Comparison of ENCODE assay signal across 18 cellular contexts in the genomic region with DNA sequence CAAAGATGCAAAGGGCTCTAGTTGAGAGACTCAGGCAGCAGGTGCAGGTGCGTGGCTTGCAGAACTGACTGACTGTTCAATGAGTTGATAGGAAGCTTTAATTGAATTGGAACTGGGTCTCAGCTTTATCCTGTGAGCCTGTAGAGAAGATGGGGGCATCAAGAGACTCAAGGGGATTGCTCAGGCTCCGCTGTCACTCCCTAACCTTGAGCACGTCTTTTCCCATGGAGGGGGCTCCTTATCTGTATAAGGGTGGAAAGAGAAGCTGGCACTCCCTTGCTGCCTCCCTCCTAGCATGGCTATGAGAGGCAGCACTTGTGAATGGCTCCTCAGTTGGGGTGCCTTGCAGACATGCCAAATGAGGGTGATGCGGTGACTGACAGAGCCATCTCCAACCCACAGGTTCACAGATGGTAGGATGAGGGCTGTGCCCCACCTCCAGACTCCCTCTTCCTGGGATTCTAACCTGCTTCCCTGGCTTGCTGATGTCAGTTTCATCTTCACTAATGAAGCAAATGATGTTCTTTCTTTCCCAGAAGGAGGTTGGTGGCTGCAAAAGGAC.
"Had no signal": no experiment of that assay in that cellular context is flagged by ENCODE, and none has a peak within 500 bp of the region (broad histone marks: within the 10 kb centered on the region; RNA-seq: fewer than 3 reads in every experiment).

No MANE protein-coding gene starts in this region.

- ATAC-seq: effector memory CD8-positive, alpha-beta T cell; gastrocnemius medialis; left lung; naive thymus-derived CD4-positive, alpha-beta T cell; pancreas; right lobe of liver; upper lobe of right lung had no signal

- H3K4me3 Mint-ChIP-seq: effector memory CD8-positive, alpha-beta T cell; naive thymus-derived CD4-positive, alpha-beta T cell; nephron progenitor cell had no signal

- H3K4me1 Mint-ChIP-seq: nephron progenitor cell had no signal

- H3K27ac Mint-ChIP-seq: effector memory CD8-positive, alpha-beta T cell; naive thymus-derived CD4-positive, alpha-beta T cell; nephron progenitor cell had no signal

- DNase-seq: cerebellar nuclear complex; cortex of kidney; effector memory CD8-positive, alpha-beta T cell; gastrocnemius medialis; left lung; mesendoderm; midbrain; naive thymus-derived CD4-positive, alpha-beta T cell; nephron progenitor cell; occipital lobe; pancreas; retina; right lobe of liver; small intestine; stimulated activated CD4-positive, alpha-beta T cell treated with anti-CD3 and anti-CD28 coated beads, Interleukin-15, amount 100 ng/mL, for 24 hours; stimulated activated CD4-positive, alpha-beta T cell treated with anti-CD3 and anti-CD28 coated beads, Interleukin-2, amount 100 ng/mL, for 48 hours; stimulated activated naive CD8-positive, alpha-beta T cell treated with anti-CD3 and anti-CD28 coated beads, Interleukin-15, Interleukin-2, amounts not matched to agents 100 U/mL and 50 U/mL, for 24 hours; upper lobe of right lung had no signal
